Comparison of ENCODE assay signal across 9 cellular contexts in the genomic region with DNA sequence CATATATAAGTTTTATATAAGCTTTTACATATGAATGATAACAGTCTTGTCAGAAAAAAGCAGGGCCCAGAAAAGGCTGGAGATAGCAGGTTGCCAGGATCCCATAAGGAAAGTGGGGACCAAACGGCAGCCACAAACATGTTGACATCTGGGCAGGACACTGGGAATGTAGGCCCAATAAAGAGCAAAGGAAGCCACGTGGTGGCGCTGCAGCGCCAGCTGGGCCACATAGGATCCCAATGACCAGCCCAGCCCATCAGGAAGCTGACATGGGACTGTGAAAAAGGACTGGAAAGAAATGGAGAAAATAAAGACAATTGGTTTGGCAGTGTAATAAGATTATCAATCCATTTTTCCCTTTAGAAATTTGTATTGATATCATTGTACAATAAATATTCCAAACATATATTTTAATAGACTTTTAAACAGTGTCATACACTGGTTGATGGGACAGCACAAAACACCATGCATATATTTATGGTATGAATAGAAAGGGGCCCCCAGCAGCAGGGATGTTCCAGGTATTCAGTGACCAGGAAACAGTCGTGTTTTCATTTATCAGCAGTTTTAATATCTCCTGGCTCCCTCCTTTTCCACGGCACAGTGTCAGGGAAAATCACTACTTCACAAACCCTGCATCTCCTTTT.
DNase-seq lines count a peak whose midpoint lies in the region; ATAC-seq, FAIRE-seq and TF ChIP-seq lines count a peak whose summit lies in the region.
"Had no signal": no experiment of that assay in that cellular context is flagged by ENCODE, and none has a peak within 500 bp of the region (broad histone marks: within the 10 kb centered on the region; RNA-seq: fewer than 3 reads in every experiment).

No MANE protein-coding gene starts in this region.

- no peak overlapping the region for H3K27ac ChIP-seq in AG04450 (ENCODE audit: low read depth, low read length)
- H3K27ac ChIP-seq in IMR-90 (ENCODE audit: insufficient read depth, low read length): no peak overlapping the region
- H3K27ac ChIP-seq in PC-3 (ENCODE audit: low read length): no peak overlapping the region
- no peak overlapping the region for H3K27ac ChIP-seq in H1 (ENCODE audit: low read depth, low read length)
- H3K27ac ChIP-seq in CD8-positive, alpha-beta memory T cell (ENCODE audit: low read depth, low read length): no peak overlapping the region

- in situ Hi-C loops in IMR-90 (cut with MboI; ENCODE audit: low sequenced_read_pairs): loop anchor here (10.0 kb wide), 1 partner anchor 322 kb away; no protein-coding TSS in a partner anchor

- intact Hi-C loops in IMR-90 (cut with micrococcal nuclease) (loop anchor here (1.0 kb wide), 1 partner anchor 320 kb away; no protein-coding TSS in a partner anchor), PC-3 (cut with micrococcal nuclease) (loop anchor here (1.0 to 10.0 kb wide), 6 partner anchors 29 to 472 kb away; a partner anchor contains a TSS)

- no peaks in the 10 kb centered on the region for H3K9me3 Mint-ChIP-seq in CD8-positive, alpha-beta memory T cell

- dilution Hi-C loops in IMR-90 (cut with HindIII; ENCODE audit: low sequenced_read_pairs, unreplicated experiment): no loop called here

- H3K18ac ChIP-seq in IMR-90 (ENCODE audit: low read depth, low read length): no peak overlapping the region
- H3K18ac ChIP-seq in H1 (ENCODE audit: extremely low read depth, low read length): no peak overlapping the region; the same call in 1 of the 2 replicates

- H3K79me1 ChIP-seq in IMR-90 (ENCODE audit: low read depth in 1 of 2, low read length in 2 of 2) (no peaks in the 10 kb centered on the region), H1 (ENCODE audit: low read depth, low read length) (no peaks in the 10 kb centered on the region)

- TF ChIP-seq CTCF in AG04450 (IDR thresholded peaks at IDR 0.05; ENCODE audit: low read depth, low read length) (peak; percentile 73), GM12875 (IDR thresholded peaks at IDR 0.05; ENCODE audit: borderline replicate concordance, insufficient read depth, low read depth, low read length) (peak; percentile 69), IMR-90 (conservative IDR thresholded peaks at IDR 0.05; ENCODE audit: low read depth, low read length) (peak; percentile 68), PC-3 (conservative IDR thresholded peaks at IDR 0.05; ENCODE audit: low read depth, low read length) (peak; percentile 94), H1 (IDR thresholded peaks at IDR 0.05; ENCODE audit: control extremely low read depth in 1 of 3, insufficient read depth in 1 of 3, low read depth in 1 of 3, low read length in 3 of 3) (peak; percentile 94 to 95 (median 94))

- H3K9me1 ChIP-seq in IMR-90 (ENCODE audit: insufficient read depth, low read length): no peaks in the 10 kb centered on the region

- H3K4me1 Mint-ChIP-seq in CD8-positive, alpha-beta memory T cell: no peaks in the 10 kb centered on the region

- H3F3A ChIP-seq in PC-3 (ENCODE audit: low read length, unreplicated experiment): no peaks in the 10 kb centered on the region

- H4K8ac ChIP-seq in IMR-90 (ENCODE audit: low read depth in 2 of 2, low read length in 2 of 2) (no peak overlapping the region), H1 (ENCODE audit: extremely low read depth, insufficient read depth, low read length) (no peak overlapping the region)

- H3K56ac ChIP-seq in IMR-90 (ENCODE audit: extremely low read depth, insufficient read depth, low read length): no peak overlapping the region
- H3K56ac ChIP-seq in H1 (replicated peaks; ENCODE audit: insufficient read length, low read depth, low read length): no peak overlapping the region

- no peak for TF ChIP-seq POLR2A in IMR-90 (IDR thresholded peaks at IDR 0.05; ENCODE audit: low read depth, low read length)
- TF ChIP-seq POLR2A in H1 (IDR thresholded peaks at IDR 0.05; ENCODE audit: control extremely low read depth in 1 of 2, low read depth in 2 of 2, low read length in 2 of 2): no peak

- H4K20me1 ChIP-seq in IMR-90 (ENCODE audit: insufficient read depth, low read length) (no peaks in the 10 kb centered on the region), PC-3 (ENCODE audit: low read length) (no peaks in the 10 kb centered on the region), H1 (replicated peaks in 1 of 2; ENCODE audit: control insufficient read depth in 1 of 2, insufficient read depth in 2 of 2, low read length in 2 of 2) (no peaks in the 10 kb centered on the region)

- no peaks in the 10 kb centered on the region for H3K4me1 ChIP-seq in IMR-90 (ENCODE audit: control insufficient read depth, insufficient read depth, low read length)
- H3K4me1 ChIP-seq in PC-3 (ENCODE audit: insufficient read depth, low read length): peaks cover 6% of the 10 kb centered on the region
- peaks cover 0 to 4% (median 3%) of the 10 kb centered on the region in 4 experiments; a peak in 3 of 7 replicates for H3K4me1 ChIP-seq in H1 (replicated peaks in 1 of 4; ENCODE audit: control insufficient read depth in 3 of 4, insufficient read depth in 4 of 4, low read length in 3 of 4)
- H3K4me1 ChIP-seq in CD8-positive, alpha-beta memory T cell (ENCODE audit: insufficient read depth, low read length): no peaks in the 10 kb centered on the region

- H3K36me3 ChIP-seq in IMR-90 (ENCODE audit: control insufficient read depth, insufficient read depth, low read length): no peaks in the 10 kb centered on the region
- no peaks in the 10 kb centered on the region for H3K36me3 ChIP-seq in PC-3 (ENCODE audit: low read depth, low read length)
- H3K36me3 ChIP-seq in H1 (ENCODE audit: control insufficient read depth in 2 of 4, insufficient read depth in 4 of 4, low read length in 3 of 4): no peaks in the 10 kb centered on the region
- H3K36me3 ChIP-seq in CD8-positive, alpha-beta memory T cell (ENCODE audit: insufficient read depth, low read length): no peaks in the 10 kb centered on the region

- H2BK12ac ChIP-seq in H1 (ENCODE audit: low read depth, low read length): 0 out of 2 replicates have a peak overlapping the region, but pooled peaks have one; percentile 14

- CTCF ChIA-PET in AG04450 (lab: Charles Lee) (interaction anchor here (0.6 to 9.1 kb wide), 35 partner anchors 8 to 1373 kb away, joined by 3 to 204 read pairs (median 4); no protein-coding TSS in a partner anchor), IMR-90 (lab: Yijun Ruan, JAX) (interaction anchor here (0.6 to 3.7 kb wide), 10 partner anchors 9 to 882 kb away, joined by 3 to 26 read pairs (median 4); no protein-coding TSS in a partner anchor), PC-3 (lab: Charles Lee) (interaction anchor here (0.6 to 1.0 kb wide), 10 partner anchors 27 to 487 kb away, joined by 3 to 37 read pairs (median 4); a partner anchor contains a TSS), H1 (lab: Charles Lee; ENCODE audit: partially characterized antibody) (interaction anchor here (0.9 to 3.6 kb wide), 40 partner anchors 8 to 424 kb away, joined by 3 to 59 read pairs (median 4); a partner anchor contains a TSS)
- CTCF ChIA-PET in CD8-positive, alpha-beta memory T cell (lab: Charles Lee): no interaction called here

- WGBS in IMR-90 (ENCODE audit: extremely low coverage in 2 of 2, insufficient read length in 1 of 2), 2 experiments: no CpG with 5 or more reads among the region's 6 CpGs
- WGBS in H1 (ENCODE audit: extremely low coverage in 1 of 2, insufficient coverage in 1 of 2, insufficient read length in 1 of 2, insufficient replicate concordance in 2 of 2, low coverage in 1 of 2, low lambda C conversion rate in 2 of 2, missing lambda C conversion rate in 1 of 2), 2 experiments: 25% methylated on average over 6 of the region's 6 CpGs; no CpG with 5 or more reads in 1 of the 2 experiments

- H2BK5ac ChIP-seq in IMR-90 (ENCODE audit: low read depth, low read length, poor library complexity, severe bottlenecking) (no peak overlapping the region), H1 (ENCODE audit: low read depth, low read length) (no peak overlapping the region)

- H3K4ac ChIP-seq in IMR-90 (ENCODE audit: low read depth, low read length): no peak overlapping the region; the same call in 1 of the 2 replicates
- H3K4ac ChIP-seq in H1 (replicated peaks; ENCODE audit: insufficient read length, low read depth, low read length): no peak overlapping the region

- no peaks in the 10 kb centered on the region for H3K9me2 ChIP-seq in PC-3 (replicated peaks; ENCODE audit: low read length)

- H4K5ac ChIP-seq in IMR-90 (ENCODE audit: low read depth, low read length): no peak overlapping the region
- H4K5ac ChIP-seq in H1 (ENCODE audit: insufficient read length, low read depth, low read length): no peak overlapping the region

- H3K4me2 ChIP-seq in IMR-90 (ENCODE audit: low read depth, low read length) (no peak overlapping the region), PC-3 (ENCODE audit: low read length) (no peak overlapping the region), H1 (ENCODE audit: insufficient read depth in 1 of 2, low read depth in 2 of 2, low read length in 2 of 2) (no peak overlapping the region)

- no peak overlapping the region for H2AK9ac ChIP-seq in IMR-90 (replicated peaks; ENCODE audit: low read depth, low read length, poor library complexity)

- H3K27me3 ChIP-seq in AG04450 (ENCODE audit: control insufficient read depth, insufficient read depth, low read length) (no peaks in the 10 kb centered on the region), IMR-90 (ENCODE audit: control insufficient read depth, insufficient read depth, low read length) (no peaks in the 10 kb centered on the region; the same call in 1 of the 2 replicates), PC-3 (ENCODE audit: low read length) (no peaks in the 10 kb centered on the region), H1 (replicated peaks in 1 of 4; ENCODE audit: control insufficient read depth in 3 of 4, extremely low read depth in 1 of 4, insufficient read depth in 3 of 4, low read length in 3 of 4) (no peaks in the 10 kb centered on the region)
- no peaks in the 10 kb centered on the region for H3K27me3 ChIP-seq in CD8-positive, alpha-beta memory T cell (ENCODE audit: insufficient read depth, low read length, poor library complexity, severe bottlenecking)

- H2BK120ac ChIP-seq in IMR-90 (ENCODE audit: low read depth, low read length) (no peak overlapping the region), H1 (replicated peaks; ENCODE audit: low read depth, low read length) (no peak overlapping the region)

- H2BK15ac ChIP-seq in IMR-90 (ENCODE audit: low read depth, low read length) (no peak overlapping the region), H1 (ENCODE audit: low read length) (no peak overlapping the region)

- H4K91ac ChIP-seq in IMR-90 (ENCODE audit: insufficient read depth, low read depth, low read length) (no peak overlapping the region), H1 (replicated peaks; ENCODE audit: insufficient read length, low read length) (no peak overlapping the region)

- BruUV-seq in IMR-90 (replicated peaks; lab: Mats Ljungman, UMichigan): no TSS peak
- no TSS peak for BruUV-seq in PC-3 (replicated peaks; lab: Mats Ljungman, UMichigan)

- peaks cover 5 to 9% of the 10 kb centered on the region in 2 donors for H3K27me3 Mint-ChIP-seq in CD8-positive, alpha-beta memory T cell

- H2AFZ ChIP-seq in IMR-90 (replicated peaks; ENCODE audit: low read length, poor library complexity) (no peak overlapping the region), PC-3 (ENCODE audit: low read length) (no peak overlapping the region), H1 (ENCODE audit: low read length) (no peak overlapping the region)

- H3K79me2 ChIP-seq in PC-3 (ENCODE audit: low read length): no peaks in the 10 kb centered on the region
- H3K79me2 ChIP-seq in H1 (ENCODE audit: control insufficient read depth in 1 of 2, insufficient read depth in 2 of 2, low read length in 2 of 2): no peaks in the 10 kb centered on the region

- H3K4me3 Mint-ChIP-seq in CD8-positive, alpha-beta memory T cell: no peak overlapping the region

- H2BK20ac ChIP-seq in IMR-90 (ENCODE audit: low read depth, low read length) (peak overlapping the region; percentile 29; the same call in 1 of the 2 replicates), H1 (ENCODE audit: low read length) (no peak overlapping the region; the same call in 1 of the 2 replicates)

- TF ChIP-seq RAD21 in IMR-90 (IDR thresholded peaks at IDR 0.05; ENCODE audit: low read length): peak; percentile 78
- TF ChIP-seq RAD21 in H1 (IDR thresholded peaks at IDR 0.05 in 1 of 2, conservative IDR thresholded peaks at IDR 0.05 in 1 of 2; ENCODE audit: low read depth in 2 of 2, low read length in 2 of 2): peak; percentile 99 to 100

- H3K23ac ChIP-seq in IMR-90 (ENCODE audit: low read depth, low read length): no peak overlapping the region
- H3K23ac ChIP-seq in H1 (ENCODE audit: insufficient read length): no peak overlapping the region

- DNase-seq in AG04450 (ENCODE audit: low read depth, low spot score) (no peak), IMR-90 (peak; percentile 42), PC-3 (peak; percentile 91), H1 (ENCODE audit: low read depth in 1 of 2, low spot score in 2 of 2) (peak; percentile 72 to 87), lung microvascular endothelial cell (ENCODE audit: low read depth in 2 of 2) (peak; percentile 46 to 63)
- no peak for DNase-seq in CD8-positive, alpha-beta memory T cell

- H3K23me2 ChIP-seq in H1 (ENCODE audit: low read depth, low read length): no peaks in the 10 kb centered on the region; the same call in 1 of the 2 replicates

- H3K4me3 ChIP-seq in AG04450 (ENCODE audit: low read depth, low read length) (no peak overlapping the region), GM12875 (ENCODE audit: low read depth, low read length) (no peak overlapping the region), IMR-90 (ENCODE audit: insufficient read depth, low read depth, low read length) (no peak overlapping the region), PC-3 (ENCODE audit: low read length) (no peak overlapping the region), H1 (ENCODE audit: extremely low read depth in 1 of 4, insufficient read depth in 2 of 4, low read depth in 3 of 4, low read length in 4 of 4) (no peak overlapping the region)
- no peak overlapping the region for H3K4me3 ChIP-seq in CD8-positive, alpha-beta memory T cell (ENCODE audit: low read length)

- POLR2A ChIA-PET in AG04450 (lab: Yijun Ruan, JAX) (no interaction called here), IMR-90 (lab: Charles Lee; ENCODE audit: unreplicated experiment) (no interaction called here), PC-3 (lab: Charles Lee; ENCODE audit: unreplicated experiment) (no interaction called here), H1 (lab: Charles Lee; ENCODE audit: partially characterized antibody) (interaction anchor here (1.0 kb wide), 1 partner anchor 9 kb away, joined by 3 read pairs; no protein-coding TSS in a partner anchor)
- POLR2A ChIA-PET in CD8-positive, alpha-beta memory T cell (lab: Charles Lee): no interaction called here

- H3K27ac Mint-ChIP-seq in CD8-positive, alpha-beta memory T cell: no peak overlapping the region

- H3K14ac ChIP-seq in IMR-90 (replicated peaks; ENCODE audit: low read depth, low read length) (no peak overlapping the region), H1 (ENCODE audit: insufficient read length) (no peak overlapping the region)

- H3K9me3 ChIP-seq in AG04450 (ENCODE audit: control insufficient read depth, insufficient read depth, low read length): no peaks in the 10 kb centered on the region
- H3K9me3 ChIP-seq in IMR-90 (ENCODE audit: control insufficient read depth, insufficient read depth, low read length): no peaks in the 10 kb centered on the region
- no peaks in the 10 kb centered on the region for H3K9me3 ChIP-seq in PC-3 (ENCODE audit: low read length)
- H3K9me3 ChIP-seq in H1 (ENCODE audit: insufficient read depth in 2 of 2, low read depth in 1 of 2, low read length in 1 of 2): no peaks in the 10 kb centered on the region
- no peaks in the 10 kb centered on the region for H3K9me3 ChIP-seq in CD8-positive, alpha-beta memory T cell (ENCODE audit: low read length)

- H2AK5ac ChIP-seq in IMR-90 (ENCODE audit: low read depth, low read length) (no peak overlapping the region), H1 (ENCODE audit: low read depth, low read length) (no peak overlapping the region)

- H3K36me3 Mint-ChIP-seq in CD8-positive, alpha-beta memory T cell: no peaks in the 10 kb centered on the region

- TF ChIP-seq EP300 in H1 (IDR thresholded peaks at IDR 0.05; ENCODE audit: borderline replicate concordance in 1 of 2, low read depth in 2 of 2, low read length in 2 of 2): no peak

- ATAC-seq in IMR-90 (ENCODE audit: low read depth) (peak; percentile 85), PC-3 (peak; percentile 100), HG03469 (IDR thresholded peaks at IDR 0.05; ENCODE audit: unreplicated experiment) (no peak)

- H3K9ac ChIP-seq in IMR-90 (ENCODE audit: low read depth, low read length) (no peak overlapping the region), PC-3 (ENCODE audit: low read length) (no peak overlapping the region), H1 (replicated peaks in 1 of 4; ENCODE audit: extremely low read depth in 1 of 4, low read depth in 3 of 4, low read length in 3 of 4) (no peak overlapping the region)

- peak; percentile 96 for FAIRE-seq in H1 (lab: Jason Lieb, UNC)
- FAIRE-seq: islet of Langerhans had no signal

Comparison
In these comparisons a context has a peak if more than half of its experiments do, and no peak if none do; other contexts are left out.
1. DNase-seq: peak in IMR-90 (single experiment), PC-3 (single experiment), H1 (2 of 2) and lung microvascular endothelial cell (2 of 2); none in AG04450 (single experiment) and CD8-positive, alpha-beta memory T cell (0 of 5).
2. Peak in every context shown above with its lines, with median percentiles within 50 percentile points of each other: CTCF ChIP-seq.